Comparison of ENCODE assay signal across 24 cellular contexts in the genomic region with DNA sequence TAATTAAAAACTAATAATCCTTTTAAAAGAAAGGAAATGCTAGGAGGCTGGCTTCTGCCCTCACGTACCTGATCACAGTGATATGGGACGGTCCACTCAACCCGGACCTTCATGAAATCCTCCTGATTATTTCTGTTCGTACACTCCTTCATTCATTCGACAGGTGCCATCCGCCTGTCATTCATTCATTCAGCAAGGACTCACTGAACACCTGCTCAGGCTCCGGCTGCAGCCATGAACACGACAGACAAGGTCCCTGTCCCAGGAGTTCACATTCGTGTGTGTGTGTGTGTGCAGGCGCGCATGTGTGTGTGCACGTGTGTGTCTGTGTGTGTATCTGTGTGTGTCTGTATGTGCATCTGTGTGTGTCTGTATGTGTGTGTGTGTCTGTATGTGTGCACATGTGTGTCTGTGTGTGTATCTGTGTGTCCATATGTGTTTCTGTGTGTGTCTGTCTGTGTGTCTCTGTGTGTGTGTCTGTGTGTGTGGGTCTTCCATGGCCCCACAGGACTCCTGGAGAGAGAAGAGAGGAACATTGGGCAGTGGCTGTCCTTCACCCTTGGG. TPM values are rescaled to one million over a fixed set of nuclear protein-coding genes. Genes with fewer than 3 reads are reported as not detected.
DNase-seq lines count a peak whose midpoint lies in the region; ATAC-seq, FAIRE-seq and TF ChIP-seq lines count a peak whose summit lies in the region.
"Had no signal": no experiment of that assay in that cellular context is flagged by ENCODE, and none has a peak within 500 bp of the region (broad histone marks: within the 10 kb centered on the region; RNA-seq: fewer than 3 reads in every experiment).

No MANE protein-coding gene starts in this region.

- no peak for TF ChIP-seq EP300 in K562 (IDR thresholded peaks at IDR 0.05; ENCODE audit: low read length)

- FAIRE-seq in K562 (lab: Jason Lieb, UNC), result peak; percentile 54
- FAIRE-seq: A204.1, G401.6, GM12892, GM19239 had no signal

- no peak for TF ChIP-seq CTCF in K562 (IDR thresholded peaks at IDR 0.05 in 2 of 3, conservative IDR thresholded peaks at IDR 0.05 in 1 of 3; ENCODE audit: insufficient read depth in 2 of 3, low read depth in 1 of 3, low read length in 3 of 3)
- TF ChIP-seq CTCF in neural crest cell (conservative IDR thresholded peaks at IDR 0.05), result no peak
- TF ChIP-seq CTCF in thyroid gland (IDR thresholded peaks at IDR 0.05), result no peak

- H3K27ac ChIP-seq in right cardiac atrium (ENCODE audit: low read length), result no peak overlapping the region
- H3K27ac ChIP-seq in K562 (ENCODE audit: extremely low read depth, low read depth, low read length), result no peak overlapping the region
- H3K27ac ChIP-seq in thyroid gland, result no peak overlapping the region
- H3K27ac ChIP-seq: 22Rv1, BLaER1, C4-2B had no signal

- no peaks in the 10 kb centered on the region for H3K36me3 Mint-ChIP-seq in neural crest cell (ENCODE audit: low read depth)
- H3K36me3 Mint-ChIP-seq: CD4-positive, CD25-positive, alpha-beta regulatory T cell; CD8-positive, alpha-beta T cell had no signal

- no peaks in the 10 kb centered on the region for H3K9me1 ChIP-seq in K562 (ENCODE audit: control insufficient read depth, insufficient read depth, low read length)

- no peaks in the 10 kb centered on the region for H3K9me3 Mint-ChIP-seq in neural crest cell
- H3K9me3 Mint-ChIP-seq: CD8-positive, alpha-beta T cell; GM23338; HFFc6 had no signal

- in situ Hi-C loops in K562 (cut with MboI), result no loop called here

- ATAC-seq in Right ventricle myocardium inferior (no peak), right cardiac atrium (no peak), K562 (no peak)
- ATAC-seq: CD8-positive, alpha-beta T cell; GM23338; HCT116 had no signal

- 91% methylated on average over 12 of the region's 12 CpGs for WGBS in right cardiac atrium
- WGBS in K562 (ENCODE audit: insufficient coverage, low coverage, missing lambda C conversion rate), result 8% methylated on average over 12 of the region's 12 CpGs
- WGBS in thyroid gland, 2 donors, result 88 to 93% methylated on average over 12 of the region's 12 CpGs

- H3K79me2 ChIP-seq in K562 (ENCODE audit: control insufficient read depth, insufficient read depth, low read length), result no peaks in the 10 kb centered on the region

- TF ChIP-seq POLR2A in K562 (conservative IDR thresholded peaks at IDR 0.05) (no peak), thyroid gland (IDR thresholded peaks at IDR 0.05) (no peak)

- CTCF ChIA-PET in K562 (lab: Yijun Ruan, JAX; ENCODE audit: low intra/inter-chr PET ratio), result no interaction called here

- H3K9ac ChIP-seq in K562 (ENCODE audit: insufficient read depth in 1 of 2, low read depth in 2 of 2, low read length in 2 of 2), result no peak overlapping the region
- H3K9ac ChIP-seq: BLaER1 had no signal

- DNase-seq in Right ventricle myocardium inferior (ENCODE audit: missing footprints), result peak; percentile 27
- no peak for DNase-seq in right cardiac atrium
- no peak for DNase-seq in K562 (ENCODE audit: extremely low read depth in 1 of 4, low spot score in 3 of 4)
- DNase-seq in neural crest cell (ENCODE audit: low read depth, low spot score), result no peak
- no peak for DNase-seq in activated CD4-positive, alpha-beta T cell treated with anti-CD3 and anti-CD28 coated beads for 48 hours
- no peak for DNase-seq in thyroid gland
- no peak for DNase-seq in SIG-M5 (lab: John Stamatoyannopoulos, UW)
- DNase-seq: Caco-2; CD4-positive, CD25-positive, alpha-beta regulatory T cell; CD8-positive, alpha-beta T cell; DMS153; DND-41; H9; HFFc6 had no signal

- intact Hi-C loops in Right ventricle myocardium inferior (cut with DNase I), result no loop called here
- intact Hi-C loops in right cardiac atrium (cut with DNase I), result no loop called here
- intact Hi-C loops in K562 (cut with micrococcal nuclease), result no loop called here
- intact Hi-C loops in thyroid gland (cut with DNase I), result no loop called here

- H3K27me3 Mint-ChIP-seq in neural crest cell (ENCODE audit: low read depth), result no peaks in the 10 kb centered on the region

- H3K4me1 ChIP-seq in right cardiac atrium (ENCODE audit: control insufficient read depth, insufficient read depth, low read length) (no peaks in the 10 kb centered on the region), K562 (replicated peaks in 1 of 2; ENCODE audit: control insufficient read depth in 2 of 2, insufficient read depth in 2 of 2, low read length in 2 of 2) (peaks cover 0 to 9% of the 10 kb centered on the region in 2 experiments; a peak in 1 of 5 replicates), thyroid gland (no peaks in the 10 kb centered on the region)
- H3K4me1 ChIP-seq: BLaER1, Caco-2 had no signal

- POLR2A ChIA-PET in K562 (lab: Yijun Ruan, JAX), result no interaction called here

- H2AFZ ChIP-seq in K562 (ENCODE audit: low read depth, low read length), result no peak overlapping the region
- H2AFZ ChIP-seq: GM23338 had no signal

- H3K27me3 ChIP-seq in right cardiac atrium (ENCODE audit: control insufficient read depth, insufficient read depth) (no peaks in the 10 kb centered on the region), K562 (ENCODE audit: control insufficient read depth in 2 of 2, insufficient read depth in 2 of 2, low read length in 2 of 2) (peaks cover 6 to 39% of the 10 kb centered on the region in 2 experiments), thyroid gland (no peaks in the 10 kb centered on the region)
- H3K27me3 ChIP-seq: BLaER1 had no signal

- H3K36me3 ChIP-seq in K562 (ENCODE audit: control insufficient read depth, insufficient read depth, low read length) (no peaks in the 10 kb centered on the region), thyroid gland (no peaks in the 10 kb centered on the region)
- H3K36me3 ChIP-seq: BLaER1 had no signal

- no peak overlapping the region for H3K4me3 Mint-ChIP-seq in neural crest cell
- H3K4me3 Mint-ChIP-seq: B cell; CD4-positive, CD25-positive, alpha-beta regulatory T cell; CD8-positive, alpha-beta T cell; GM23338; H9; HFFc6 had no signal

- no peaks in the 10 kb centered on the region for H3K9me3 ChIP-seq in right cardiac atrium (ENCODE audit: control insufficient read depth, low read length)
- H3K9me3 ChIP-seq in K562 (replicated peaks; ENCODE audit: control insufficient read depth, insufficient read depth, low read depth, low read length), result no peaks in the 10 kb centered on the region
- no peaks in the 10 kb centered on the region for H3K9me3 ChIP-seq in thyroid gland
- H3K9me3 ChIP-seq: BLaER1, Caco-2 had no signal

- H4K20me1 ChIP-seq in K562 (replicated peaks; ENCODE audit: control insufficient read depth, insufficient read depth, low read length), result 0 out of 2 replicates have a peak, but pooled peaks cover 5% of the 10 kb centered on the region
- H4K20me1 ChIP-seq: BLaER1 had no signal

- H3K4me3 ChIP-seq in right cardiac atrium (ENCODE audit: low read length) (no peak overlapping the region), K562 (no peak overlapping the region), thyroid gland (replicated peaks in 1 of 3) (no peak overlapping the region)
- H3K4me3 ChIP-seq: BLaER1, GM23338 had no signal

- no peak for TF ChIP-seq RAD21 in K562 (CRISPR knock-in tag; conservative IDR thresholded peaks at IDR 0.05 in 1 of 2, IDR thresholded peaks at IDR 0.05 in 1 of 2)

- no peaks in the 10 kb centered on the region for H3K4me1 Mint-ChIP-seq in neural crest cell
- H3K4me1 Mint-ChIP-seq: B cell had no signal

- BruUV-seq in K562 (replicated peaks; lab: Mats Ljungman, UMichigan), result no TSS peak

- H3K4me2 ChIP-seq in K562 (ENCODE audit: insufficient read depth, low read length), result no peak overlapping the region
- H3K4me2 ChIP-seq: BLaER1, GM23338 had no signal

- peak overlapping the region; percentile 35 for H3K27ac Mint-ChIP-seq in neural crest cell (ENCODE audit: unreplicated experiment)
- H3K27ac Mint-ChIP-seq: B cell; CD8-positive, alpha-beta T cell; GM23338; H9; HFFc6 had no signal

TF ChIP-seq in K562, 482 proteins besides CTCF, POLR2A, EP300 and RAD21:
- no peak for TF ChIP-seq HLTF (IDR thresholded peaks at IDR 0.05)
- no peak for TF ChIP-seq ZNF23 (CRISPR knock-in tag; IDR thresholded peaks at IDR 0.05)
- TF ChIP-seq ZNF24 (IDR thresholded peaks at IDR 0.05), result 0 out of 2 replicates have a peak, but pooled peaks have one; percentile 45
- 0 out of 2 replicates have a peak, but pooled peaks have one; percentile 10 for TF ChIP-seq TSC22D4 (tag; IDR thresholded peaks at IDR 0.05)

RNA-seq across cellular contexts. Expression of gene CCNE1, which starts 28.1 kb away (rescaled TPM):
- total RNA-seq in Right ventricle myocardium inferior, result 3.1 TPM
- 1 to 10 TPM; 2.1 to 5.1 (median 3.8) TPM for total RNA-seq in right cardiac atrium
- 3.0 TPM for polyA plus RNA-seq in right cardiac atrium
- 22.4 and 34.8 TPM in 2 replicates for total RNA-seq in K562 (2011; cell fraction: chromatin; rRNA removed; ENCODE audit: low replicate concordance)
- 21.8 and 28.7 TPM in 2 replicates for total RNA-seq in K562 (2011; cell fraction: nucleolus; rRNA removed)
- 21.8 and 24.6 TPM in 2 replicates for total RNA-seq in K562 (2011; cell fraction: nucleoplasm; rRNA removed)
- total RNA-seq in K562 (2014; rRNA removed), result 31.6 and 34.9 TPM in 2 replicates
- 31.0 and 31.1 TPM in 2 replicates for total RNA-seq in K562 (2014; rRNA removed; fragmentation: Illumina TruSeq; extraction: Trizol)
- total RNA-seq in K562 (2015; rRNA removed; fragmentation: Illumina TruSeq; extraction: Trizol), result 31.0 and 32.8 TPM in 2 replicates
- total RNA-seq in K562 (2021), result 31.8 and 34.9 TPM in 2 replicates
- 25.3 and 31.9 TPM in 2 replicates for polyA plus RNA-seq in K562 (2011; rRNA removed)
- 17.4 and 26.8 TPM in 2 replicates for polyA plus RNA-seq in K562 (2011; cell fraction: cytosol; rRNA removed)
- polyA plus RNA-seq in K562 (2011; cell fraction: nucleus; rRNA removed), result 31.1 and 34.7 TPM in 2 replicates
- polyA plus RNA-seq in K562 (2012), result 17.8 and 24.6 TPM in 2 replicates
- 40.5 and 41.0 TPM in 2 replicates for polyA plus RNA-seq in K562 (2014; fragmentation: Illumina TruSeq; extraction: Trizol)
- 1 to 10 TPM; 6.2 to 9.8 TPM for polyA plus RNA-seq in K562 (2014; fragmentation: Nextera tagmentation; extraction: Ambion mirVana)
- polyA plus RNA-seq in K562 (2014; rRNA removed), result 32.5 and 38.1 TPM in 2 replicates
- polyA minus RNA-seq in K562 (2011; rRNA and poly(A)+ RNA removed), result 21.7 and 24.9 TPM in 2 replicates
- polyA minus RNA-seq in K562 (2011; cell fraction: cytosol; rRNA and poly(A)+ RNA removed), result 6.5 and 13.8 TPM in 2 replicates
- 16.0 and 17.8 TPM in 2 replicates for polyA minus RNA-seq in K562 (2011; cell fraction: nucleus; rRNA and poly(A)+ RNA removed)
- total RNA-seq in neural crest cell, result 26.1 and 29.7 TPM in 2 replicates
- 1 to 10 TPM; 1.2 to 5.3 (median 3.0) TPM for total RNA-seq in thyroid gland
